Comparison of ENCODE assay signal across 8 cellular contexts in the genomic region with DNA sequence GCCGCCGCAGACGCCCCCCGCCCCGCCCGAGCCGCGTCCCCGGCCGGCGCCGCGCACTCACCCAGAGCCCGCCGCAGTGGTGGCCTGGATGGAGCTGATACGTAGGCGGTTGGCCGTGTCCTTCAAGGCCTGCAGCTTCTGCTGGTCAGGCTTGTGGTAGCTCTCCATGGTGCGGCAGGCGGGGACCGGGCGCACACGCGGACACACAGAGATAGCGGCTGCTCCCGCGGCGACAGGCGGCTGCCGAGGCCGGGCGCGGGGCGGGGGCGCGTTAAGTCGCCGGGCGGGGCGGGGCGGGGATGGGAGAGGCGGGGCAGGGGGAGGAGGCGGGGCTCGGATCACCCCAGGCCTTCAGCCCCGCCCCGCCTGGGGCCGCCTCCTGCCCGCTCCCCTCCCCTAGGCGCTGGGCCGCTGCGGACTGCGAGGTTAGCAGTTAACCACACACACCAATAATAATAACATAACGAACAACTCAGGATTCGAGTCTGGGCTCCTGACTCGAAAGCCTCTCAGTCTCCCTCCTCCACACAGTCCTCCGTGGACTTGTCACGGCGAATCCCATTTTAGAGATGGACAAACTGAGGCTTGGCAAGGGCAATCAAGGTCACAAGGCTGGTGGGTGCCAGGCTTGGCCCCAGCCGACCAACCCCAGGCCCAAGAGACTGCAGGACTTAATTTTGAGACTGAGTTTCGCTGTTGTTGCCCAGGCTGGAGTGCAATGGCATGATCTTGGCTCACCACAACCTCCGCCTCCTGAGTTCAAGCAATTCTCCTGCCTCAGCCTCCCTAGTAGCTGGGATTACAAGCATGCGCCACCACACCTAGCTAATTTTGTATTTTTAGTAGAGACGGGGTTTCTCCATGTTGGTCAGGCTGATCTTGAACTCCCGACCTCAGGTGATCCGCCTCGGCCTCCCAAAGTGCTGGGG. TPM values are rescaled to one million over a fixed set of nuclear protein-coding genes. Genes with fewer than 3 reads are reported as not detected.
DNase-seq lines count a peak whose midpoint lies in the region; ATAC-seq, FAIRE-seq and TF ChIP-seq lines count a peak whose summit lies in the region.

A gene with protein sequence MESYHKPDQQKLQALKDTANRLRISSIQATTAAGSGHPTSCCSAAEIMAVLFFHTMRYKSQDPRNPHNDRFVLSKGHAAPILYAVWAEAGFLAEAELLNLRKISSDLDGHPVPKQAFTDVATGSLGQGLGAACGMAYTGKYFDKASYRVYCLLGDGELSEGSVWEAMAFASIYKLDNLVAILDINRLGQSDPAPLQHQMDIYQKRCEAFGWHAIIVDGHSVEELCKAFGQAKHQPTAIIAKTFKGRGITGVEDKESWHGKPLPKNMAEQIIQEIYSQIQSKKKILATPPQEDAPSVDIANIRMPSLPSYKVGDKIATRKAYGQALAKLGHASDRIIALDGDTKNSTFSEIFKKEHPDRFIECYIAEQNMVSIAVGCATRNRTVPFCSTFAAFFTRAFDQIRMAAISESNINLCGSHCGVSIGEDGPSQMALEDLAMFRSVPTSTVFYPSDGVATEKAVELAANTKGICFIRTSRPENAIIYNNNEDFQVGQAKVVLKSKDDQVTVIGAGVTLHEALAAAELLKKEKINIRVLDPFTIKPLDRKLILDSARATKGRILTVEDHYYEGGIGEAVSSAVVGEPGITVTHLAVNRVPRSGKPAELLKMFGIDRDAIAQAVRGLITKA (minus strand): TSS at position 248 of the 929 bp plus-strand sequence. CDS start 80 bp downstream, at position 168.

- peak; percentile 92 for ATAC-seq in naive thymus-derived CD4-positive, alpha-beta T cell
- peak; percentile 89 for ATAC-seq in stimulated activated memory B cell treated with anti-CD40 and anti-IgM and Interleukin-4, amounts not matched to agents 10 μg/mL and 1 μg/mL and 100 μg/mL, for 72 hours

- BruUV-seq in Caco-2 (replicated peaks; lab: Mats Ljungman, UMichigan), result no TSS peak

- no peaks in the 10 kb centered on the region for H3K36me3 ChIP-seq in Caco-2 (ENCODE audit: control insufficient read depth, insufficient read depth, low read length)
- peaks cover 0 to 6% (median 0%) of the 10 kb centered on the region in 3 experiments for H3K36me3 ChIP-seq in naive thymus-derived CD4-positive, alpha-beta T cell (ENCODE audit: control insufficient read depth in 2 of 3, insufficient read depth in 3 of 3, low read length in 3 of 3)

- no peak for TF ChIP-seq CTCF in Caco-2 (IDR thresholded peaks at IDR 0.05; ENCODE audit: insufficient read depth in 1 of 2, low read depth in 1 of 2, low read length in 1 of 2, severe bottlenecking in 1 of 2, unreplicated experiment in 1 of 2)
- no peak for TF ChIP-seq CTCF in GM20000 (IDR thresholded peaks at IDR 0.05; ENCODE audit: extremely low read depth, missing control alignments)

- peaks cover 13% of the 10 kb centered on the region for H3K4me1 Mint-ChIP-seq in Caco-2 (ENCODE audit: low read depth, unreplicated experiment)
- H3K4me1 Mint-ChIP-seq in naive thymus-derived CD4-positive, alpha-beta T cell, result peaks cover 19 to 39% (median 34%) of the 10 kb centered on the region in 7 donors
- peaks cover 37% of the 10 kb centered on the region for H3K4me1 Mint-ChIP-seq in stimulated activated memory B cell treated with anti-CD40 and anti-IgM and Interleukin-4, amounts not matched to agents 10 μg/mL and 1 μg/mL and 100 μg/mL, for 72 hours

- FAIRE-seq in HTR-8/SVneo (lab: Jason Lieb, UNC), result peak; percentile 80

- peak within 1 kb of the TSS; percentile 76 for H3K27ac ChIP-seq in naive thymus-derived CD4-positive, alpha-beta T cell (ENCODE audit: low read depth, low read length)

- peak; percentile 85 to 87 for DNase-seq in Caco-2
- DNase-seq in GM20000 (ENCODE audit: low spot score), result peak; percentile 99
- DNase-seq in HTR-8/SVneo (ENCODE audit: insufficient read length, low spot score), result peak; percentile 88
- peak; percentile 83 for DNase-seq in RKO (ENCODE audit: low spot score)
- DNase-seq in activated T-helper 1 cell treated with Interleukin-2 at 50 U/mL for 16 hours (ENCODE audit: low read depth), result peak; percentile 71
- peak; percentile 89 for DNase-seq in fibroblast of gingiva (ENCODE audit: low read depth)
- DNase-seq in naive thymus-derived CD4-positive, alpha-beta T cell, result peak; percentile 58 to 85 (median 67)

- intact Hi-C loops in Caco-2 (cut with micrococcal nuclease; ENCODE audit: unreplicated experiment), result loop anchor here (1.0 to 2.0 kb wide), 2 partner anchors 10 to 15 kb away; no protein-coding TSS in a partner anchor
- intact Hi-C loops in naive thymus-derived CD4-positive, alpha-beta T cell (cut with micrococcal nuclease), result loop anchor here (1.0 to 5.0 kb wide), 10 partner anchors 19 to 635 kb away; partner anchors contain the start of genes DCP1A (in 2 of the 2), PRKCD (in 2 of the 2), RFT1 (in 2 of the 2) and SELENOK (in 2 of the 2)

- CTCF ChIA-PET in Caco-2 (lab: Charles Lee), result no interaction called here
- CTCF ChIA-PET in naive thymus-derived CD4-positive, alpha-beta T cell (lab: Charles Lee), result no interaction called here

- no peaks in the 10 kb centered on the region for H3K27me3 ChIP-seq in Caco-2 (replicated peaks; ENCODE audit: control insufficient read depth, insufficient read depth, low read length)
- no peaks in the 10 kb centered on the region for H3K27me3 ChIP-seq in naive thymus-derived CD4-positive, alpha-beta T cell (ENCODE audit: control insufficient read depth in 2 of 2, insufficient read depth in 2 of 2, low read length in 2 of 2)

- POLR2A ChIA-PET in Caco-2 (lab: Charles Lee), result interaction anchor here (0.6 to 1.6 kb wide), 3 partner anchors 10 to 40 kb away, joined by 3 to 8 read pairs (median 5); no protein-coding TSS in a partner anchor
- POLR2A ChIA-PET in naive thymus-derived CD4-positive, alpha-beta T cell (lab: Charles Lee), result interaction anchor here (0.6 to 1.5 kb wide), 4 partner anchors 17 to 582 kb away, joined by 3 to 7 read pairs (median 4); partner anchors contain the start of gene DCP1A

- no peaks in the 10 kb centered on the region for H3K27me3 Mint-ChIP-seq in Caco-2 (ENCODE audit: insufficient read depth, unreplicated experiment)
- peaks cover 0 to 4% (median 0%) of the 10 kb centered on the region in 5 donors for H3K27me3 Mint-ChIP-seq in naive thymus-derived CD4-positive, alpha-beta T cell
- H3K27me3 Mint-ChIP-seq in stimulated activated memory B cell treated with anti-CD40 and anti-IgM and Interleukin-4, amounts not matched to agents 10 μg/mL and 1 μg/mL and 100 μg/mL, for 72 hours, result no peaks in the 10 kb centered on the region

- no peaks in the 10 kb centered on the region for H3K9me3 ChIP-seq in Caco-2
- no peaks in the 10 kb centered on the region for H3K9me3 ChIP-seq in naive thymus-derived CD4-positive, alpha-beta T cell (ENCODE audit: control insufficient read depth in 2 of 3, low read length in 3 of 3)

- peaks cover 37% of the 10 kb centered on the region for H3K36me3 Mint-ChIP-seq in Caco-2 (ENCODE audit: insufficient read depth, unreplicated experiment)
- H3K36me3 Mint-ChIP-seq in naive thymus-derived CD4-positive, alpha-beta T cell, result peaks cover 0 to 8% (median 0%) of the 10 kb centered on the region in 5 donors
- no peaks in the 10 kb centered on the region for H3K36me3 Mint-ChIP-seq in stimulated activated memory B cell treated with anti-CD40 and anti-IgM and Interleukin-4, amounts not matched to agents 10 μg/mL and 1 μg/mL and 100 μg/mL, for 72 hours

- no peaks in the 10 kb centered on the region for H3K9me3 Mint-ChIP-seq in Caco-2 (ENCODE audit: unreplicated experiment)
- H3K9me3 Mint-ChIP-seq in naive thymus-derived CD4-positive, alpha-beta T cell, result peaks cover 0 to 1% (median 0%) of the 10 kb centered on the region in 11 donors
- H3K9me3 Mint-ChIP-seq in stimulated activated memory B cell treated with anti-CD40 and anti-IgM and Interleukin-4, amounts not matched to agents 10 μg/mL and 1 μg/mL and 100 μg/mL, for 72 hours, result no peaks in the 10 kb centered on the region

- H3K4me1 ChIP-seq in Caco-2, result peaks cover 25% of the 10 kb centered on the region
- peaks cover 14% of the 10 kb centered on the region in 2 donors for H3K4me1 ChIP-seq in naive thymus-derived CD4-positive, alpha-beta T cell (ENCODE audit: control insufficient read depth in 2 of 2, insufficient read depth in 2 of 2, low read length in 2 of 2)

- peak within 1 kb of the TSS; percentile 79 for H3K4me3 Mint-ChIP-seq in Caco-2 (ENCODE audit: unreplicated experiment)
- peak within 1 kb of the TSS; percentile 90 to 97 (median 92) for H3K4me3 Mint-ChIP-seq in naive thymus-derived CD4-positive, alpha-beta T cell
- H3K4me3 Mint-ChIP-seq in stimulated activated memory B cell treated with anti-CD40 and anti-IgM and Interleukin-4, amounts not matched to agents 10 μg/mL and 1 μg/mL and 100 μg/mL, for 72 hours, result peak within 1 kb of the TSS; percentile 92

- peak within 1 kb of the TSS; percentile 71 for H3K27ac Mint-ChIP-seq in Caco-2 (ENCODE audit: unreplicated experiment)
- H3K27ac Mint-ChIP-seq in naive thymus-derived CD4-positive, alpha-beta T cell, result peak within 1 kb of the TSS; percentile 69 to 89 (median 84)
- H3K27ac Mint-ChIP-seq in stimulated activated memory B cell treated with anti-CD40 and anti-IgM and Interleukin-4, amounts not matched to agents 10 μg/mL and 1 μg/mL and 100 μg/mL, for 72 hours, result peak within 1 kb of the TSS; percentile 83

- H3K4me3 ChIP-seq in Caco-2 (ENCODE audit: low read depth, low read length), result peak within 1 kb of the TSS; percentile 73
- peak within 1 kb of the TSS; percentile 70 for H3K4me3 ChIP-seq in naive thymus-derived CD4-positive, alpha-beta T cell (ENCODE audit: low read length)

RNA-seq across cellular contexts. Expression of the gene that starts here (rescaled TPM):
- total RNA-seq in Caco-2 (2022), result 339 and 381 TPM in 2 replicates
- 100 to 1,000 TPM in 3 of 5 experiments, 10 to 100 TPM in 2; 83.5 to 333 (median 121) TPM for total RNA-seq in naive thymus-derived CD4-positive, alpha-beta T cell
- 10 to 100 TPM; 60.7 to 63.4 TPM for polyA plus RNA-seq in naive thymus-derived CD4-positive, alpha-beta T cell

Comparison
In these comparisons a context has a peak if more than half of its experiments do, and no peak if none do; other contexts are left out.
1. Peak in every context shown above with its lines: DNase-seq, ATAC-seq, H3K4me3 ChIP-seq and H3K27ac ChIP-seq.